8 cellular contexts compared by ENCODE assay signal in genomic region chr22:50305658-50306566, GRCh38. TPM values are rescaled to one million over a fixed set of nuclear protein-coding genes. Genes with fewer than 3 reads are reported as not detected.
A peak's percentile ranks its signal among the peaks of the same experiment; 100 is the strongest.
DNase-seq lines count a peak whose midpoint lies in the region; ATAC-seq, FAIRE-seq and TF ChIP-seq lines count a peak whose summit lies in the region.

No MANE protein-coding gene starts in this region.

- H3K27ac Mint-ChIP-seq in activated CD8-positive, alpha-beta memory T cell treated with anti-CD3 and anti-CD28 coated beads, Interleukin-2, amount 10 ng/mL, durations not matched to agents 7 days and 5 days = no peak overlapping the region

- no peak for ATAC-seq in activated CD8-positive, alpha-beta memory T cell treated with anti-CD3 and anti-CD28 coated beads, Interleukin-2, amount 10 ng/mL, durations not matched to agents 7 days and 5 days
- no peak for ATAC-seq in GM19455 (IDR thresholded peaks at IDR 0.05; ENCODE audit: unreplicated experiment)

- peaks cover 16% of the 10 kb centered on the region for H3K4me1 Mint-ChIP-seq in activated CD8-positive, alpha-beta memory T cell treated with anti-CD3 and anti-CD28 coated beads, Interleukin-2, amount 10 ng/mL, durations not matched to agents 7 days and 5 days

- peaks cover 6% of the 10 kb centered on the region for H3K27me3 Mint-ChIP-seq in activated CD8-positive, alpha-beta memory T cell treated with anti-CD3 and anti-CD28 coated beads, Interleukin-2, amount 10 ng/mL, durations not matched to agents 7 days and 5 days

- peak overlapping the region; percentile 64 for H3K4me3 Mint-ChIP-seq in activated CD8-positive, alpha-beta memory T cell treated with anti-CD3 and anti-CD28 coated beads, Interleukin-2, amount 10 ng/mL, durations not matched to agents 7 days and 5 days

- intact Hi-C loops in endothelial cell of umbilical vein (cut with micrococcal nuclease) = loop anchor here (1.0 to 5.0 kb wide), 3 partner anchors 13 to 36 kb away; partner anchors contain the start of genes MAPK11 and PPP6R2

- H3K9me3 ChIP-seq in SU-DHL-6 (ENCODE audit: insufficient read depth, low read length) = no peaks in the 10 kb centered on the region
- no peaks in the 10 kb centered on the region for H3K9me3 ChIP-seq in endothelial cell of umbilical vein (replicated peaks; ENCODE audit: control insufficient read depth, insufficient read depth, low read length)
- no peaks in the 10 kb centered on the region for H3K9me3 ChIP-seq in mesodermal cell (ENCODE audit: control insufficient read depth, low read length)
- H3K9me3 ChIP-seq in tibial nerve = no peaks in the 10 kb centered on the region

- WGBS in mesodermal cell (ENCODE audit: insufficient coverage in 2 of 2), 2 experiments = 28 to 35% methylated on average over 17 to 20 of the region's 26 CpGs
- 0 to 5% methylated on average over 18 to 24 of the region's 26 CpGs for WGBS in tibial nerve, 2 donors

- TF ChIP-seq EP300 in tibial nerve (IDR thresholded peaks at IDR 0.05) = peak in 1 of 2 donors; percentile 55

- H3K4me1 ChIP-seq in endothelial cell of umbilical vein (ENCODE audit: control insufficient read depth, extremely low read depth, insufficient read depth, low read length) (peaks cover 27% of the 10 kb centered on the region), mesodermal cell (ENCODE audit: control insufficient read depth, insufficient read depth, low read length, poor library complexity, severe bottlenecking) (peaks cover 48% of the 10 kb centered on the region), tibial nerve (peaks cover 8 to 78% (median 71%) of the 10 kb centered on the region in 4 donors)

- TF ChIP-seq CTCF in SU-DHL-6 (IDR thresholded peaks at IDR 0.05; ENCODE audit: insufficient read depth, low read length, poor library complexity, severe bottlenecking) = no peak
- TF ChIP-seq CTCF in endothelial cell of umbilical vein (IDR thresholded peaks at IDR 0.05; ENCODE audit: extremely low read depth in 1 of 2, insufficient read depth in 1 of 2, low read depth in 1 of 2, low read length in 2 of 2) = no peak
- no peak for TF ChIP-seq CTCF in tibial nerve (IDR thresholded peaks at IDR 0.05)

- H3K27me3 ChIP-seq in SU-DHL-6 (ENCODE audit: low read length) (no peaks in the 10 kb centered on the region), endothelial cell of umbilical vein (ENCODE audit: control insufficient read depth in 2 of 2, insufficient read depth in 2 of 2, low read length in 2 of 2) (no peaks in the 10 kb centered on the region), tibial nerve (no peaks in the 10 kb centered on the region)

- no peaks in the 10 kb centered on the region for H3K36me3 Mint-ChIP-seq in activated CD8-positive, alpha-beta memory T cell treated with anti-CD3 and anti-CD28 coated beads, Interleukin-2, amount 10 ng/mL, durations not matched to agents 7 days and 5 days

- H2AFZ ChIP-seq in SU-DHL-6 (ENCODE audit: low read depth, low read length, severe bottlenecking) = no peak overlapping the region
- no peak overlapping the region for H2AFZ ChIP-seq in endothelial cell of umbilical vein (ENCODE audit: low read depth, low read length)

- peak overlapping the region; percentile 65 for H3K9ac ChIP-seq in SU-DHL-6 (ENCODE audit: low read length)
- H3K9ac ChIP-seq in endothelial cell of umbilical vein (replicated peaks; ENCODE audit: extremely low read depth, insufficient read depth, low read length) = peak overlapping the region; percentile 82

- DNase-seq in activated CD8-positive, alpha-beta memory T cell treated with anti-CD3 and anti-CD28 coated beads, Interleukin-2, amount 10 ng/mL, durations not matched to agents 7 days and 5 days = no peak
- DNase-seq in activated CD8-positive, alpha-beta memory T cell treated with anti-CD3 and anti-CD28 coated beads for 24 hours = no peak
- peak; percentile 93 for DNase-seq in M059J (ENCODE audit: low read depth)
- DNase-seq in endothelial cell of umbilical vein (ENCODE audit: low read depth, low spot score) = peak; percentile 83
- peak; percentile 53 to 59 for DNase-seq in tibial nerve (ENCODE audit: low spot score in 2 of 2)

- H3K9me1 ChIP-seq in endothelial cell of umbilical vein (replicated peaks; ENCODE audit: control insufficient read depth, extremely low read depth, insufficient read depth, low read length) = no peaks in the 10 kb centered on the region

- H3K4me3 ChIP-seq in SU-DHL-6 (ENCODE audit: insufficient read depth, low read length, poor library complexity, severe bottlenecking) (peak overlapping the region; percentile 54), endothelial cell of umbilical vein (replicated peaks in 1 of 3; ENCODE audit: insufficient read depth in 1 of 3, low read depth in 1 of 3, low read length in 3 of 3) (peak overlapping the region; percentile 50 to 95 (median 72)), mesodermal cell (ENCODE audit: extremely low read depth, insufficient read depth, low read length, poor library complexity, severe bottlenecking) (peak overlapping the region; percentile 79), tibial nerve (peak overlapping the region; percentile 62 to 95 (median 82))

- peaks cover 46% of the 10 kb centered on the region for H3F3A ChIP-seq in SU-DHL-6 (ENCODE audit: insufficient read depth)

- CTCF ChIA-PET in activated CD8-positive, alpha-beta memory T cell treated with anti-CD3 and anti-CD28 coated beads, Interleukin-2, amount 10 ng/mL, durations not matched to agents 7 days and 5 days (lab: Charles Lee) = interaction anchor here (0.6 to 1.6 kb wide), 9 partner anchors 12 to 75 kb away, joined by 3 to 6 read pairs (median 4); no protein-coding TSS in a partner anchor
- CTCF ChIA-PET in endothelial cell of umbilical vein (lab: Charles Lee) = interaction anchor here (0.9 to 3.6 kb wide), 5 partner anchors 12 to 36 kb away, joined by 4 to 26 read pairs (median 14); no protein-coding TSS in a partner anchor

- H3K36me3 ChIP-seq in SU-DHL-6 (ENCODE audit: low read length) (no peaks in the 10 kb centered on the region), endothelial cell of umbilical vein (ENCODE audit: control insufficient read depth in 2 of 2, extremely low read depth in 1 of 2, insufficient read depth in 2 of 2, low read length in 2 of 2) (peaks cover 0 to 6% of the 10 kb centered on the region in 2 experiments), mesodermal cell (ENCODE audit: control insufficient read depth, insufficient read depth, low read length) (peaks cover 30% of the 10 kb centered on the region), tibial nerve (peaks cover 0 to under 1% (median 0%) of the 10 kb centered on the region in 3 donors)

- H3K9me3 Mint-ChIP-seq in activated CD8-positive, alpha-beta memory T cell treated with anti-CD3 and anti-CD28 coated beads, Interleukin-2, amount 10 ng/mL, durations not matched to agents 7 days and 5 days (ENCODE audit: low read depth) = no peaks in the 10 kb centered on the region

- no peaks in the 10 kb centered on the region for H3K79me2 ChIP-seq in SU-DHL-6 (ENCODE audit: insufficient read depth, low read length)
- H3K79me2 ChIP-seq in endothelial cell of umbilical vein (ENCODE audit: control insufficient read depth, insufficient read depth, low read length) = peaks cover 57% of the 10 kb centered on the region

- dilution Hi-C loops in endothelial cell of umbilical vein (cut with MboI; ENCODE audit: extremely low pct_ligation_motif_present, low sequenced_read_pairs) = no loop called here

- no peaks in the 10 kb centered on the region for H3K9me2 ChIP-seq in SU-DHL-6 (replicated peaks; ENCODE audit: insufficient read depth, low read length)

- TF ChIP-seq POLR2A in endothelial cell of umbilical vein (IDR thresholded peaks at IDR 0.05; ENCODE audit: low read depth, low read length) = peak; percentile 53
- TF ChIP-seq POLR2A in tibial nerve (IDR thresholded peaks at IDR 0.05) = peak in 1 of 2 donors; percentile 21

- BruUV-seq in endothelial cell of umbilical vein (replicated peaks; lab: Mats Ljungman, UMichigan) = TSS peak; percentile 90

- H3K27ac ChIP-seq in SU-DHL-6 (ENCODE audit: low read depth, low read length) (peak overlapping the region; percentile 97), endothelial cell of umbilical vein (ENCODE audit: insufficient read depth, low read depth, low read length) (peak overlapping the region; percentile 79), mesodermal cell (ENCODE audit: low read depth, low read length, severe bottlenecking) (peak overlapping the region; percentile 32), tibial nerve (peak overlapping the region; percentile 86 to 97 (median 89))

- peak; percentile 95 for FAIRE-seq in endothelial cell of umbilical vein (lab: Jason Lieb, UNC)

- no peaks in the 10 kb centered on the region for H4K20me1 ChIP-seq in SU-DHL-6 (ENCODE audit: low read depth, low read length)
- H4K20me1 ChIP-seq in endothelial cell of umbilical vein (replicated peaks; ENCODE audit: control insufficient read depth, extremely low read depth, insufficient read depth, low read length) = no peaks in the 10 kb centered on the region

- POLR2A ChIA-PET in endothelial cell of umbilical vein (lab: Charles Lee) = interaction anchor here (1.1 to 1.9 kb wide), 2 partner anchors 10 to 12 kb away, joined by 8 to 9 read pairs; no protein-coding TSS in a partner anchor

- H3K4me2 ChIP-seq in SU-DHL-6 (ENCODE audit: low read depth, low read length, poor library complexity, severe bottlenecking) (peak overlapping the region; percentile 74), endothelial cell of umbilical vein (ENCODE audit: insufficient read depth, low read length) (peak overlapping the region; percentile 76)

RNA-seq across cellular contexts. Expression of gene PLXNB2, which starts 1.5 kb away (rescaled TPM):
- 10 to 100 TPM; 23.4 to 26.6 TPM for total RNA-seq in activated CD8-positive, alpha-beta memory T cell treated with anti-CD3 and anti-CD28 coated beads, Interleukin-2, amount 10 ng/mL, durations not matched to agents 7 days and 5 days
- total RNA-seq in M059J (2014; rRNA removed; shearing (Covaris generic)) = 44.4 and 59.5 TPM in 2 replicates
- total RNA-seq in endothelial cell of umbilical vein (134 and 139 TPM in 2 replicates), tibial nerve (100 to 1,000 TPM; 135 to 193 (median 165) TPM)
- polyA plus RNA-seq in endothelial cell of umbilical vein = 82.3 and 113 TPM in 2 replicates
- polyA plus RNA-seq in endothelial cell of umbilical vein (2011; cell fraction: cytosol; rRNA removed) = 57.8 and 72.6 TPM in 2 replicates
- polyA plus RNA-seq in endothelial cell of umbilical vein (2011; cell fraction: nucleus; rRNA removed) = 283 and 338 TPM in 2 replicates
- polyA plus RNA-seq in endothelial cell of umbilical vein (2012) = 73.1 and 80.0 TPM in 2 replicates
- 117 TPM in 2 replicates for polyA minus RNA-seq in endothelial cell of umbilical vein
- polyA minus RNA-seq in endothelial cell of umbilical vein (2011; cell fraction: cytosol; rRNA and poly(A)+ RNA removed) = 56.3 TPM
- 65.3 and 136 TPM in 2 replicates for polyA minus RNA-seq in endothelial cell of umbilical vein (2011; cell fraction: nucleus; rRNA and poly(A)+ RNA removed)
- 108 TPM for polyA plus RNA-seq in mesodermal cell (2013, experiment 1 of 2)
- 92.5 TPM for polyA plus RNA-seq in mesodermal cell (2013, experiment 2 of 2)

RNA-seq across cellular contexts. Expression of gene DENND6B, which starts 20.9 kb away (rescaled TPM):
- 1 to 10 TPM; 5.7 to 8.8 TPM for total RNA-seq in activated CD8-positive, alpha-beta memory T cell treated with anti-CD3 and anti-CD28 coated beads, Interleukin-2, amount 10 ng/mL, durations not matched to agents 7 days and 5 days
- total RNA-seq in M059J (2014; rRNA removed; shearing (Covaris generic)) = 0.20 and 0.71 TPM in 2 replicates
- total RNA-seq in endothelial cell of umbilical vein (2.9 and 5.9 TPM in 2 replicates), tibial nerve (10 to 100 TPM in 3 of 4 donors, 1 to 10 TPM in 1; 8.6 to 13.1 (median 11.7) TPM)
- 4.1 and 6.5 TPM in 2 replicates for polyA plus RNA-seq in endothelial cell of umbilical vein
- polyA plus RNA-seq in endothelial cell of umbilical vein (2011; cell fraction: cytosol; rRNA removed) = 1.4 and 2.5 TPM in 2 replicates
- polyA plus RNA-seq in endothelial cell of umbilical vein (2011; cell fraction: nucleus; rRNA removed) = 12.9 and 20.9 TPM in 2 replicates
- polyA plus RNA-seq in endothelial cell of umbilical vein (2012) = 1.6 and 2.6 TPM in 2 replicates
- 1.7 and 2.1 TPM in 2 replicates for polyA minus RNA-seq in endothelial cell of umbilical vein
- 0.51 TPM for polyA minus RNA-seq in endothelial cell of umbilical vein (2011; cell fraction: cytosol; rRNA and poly(A)+ RNA removed)
- 1.4 and 3.3 TPM in 2 replicates for polyA minus RNA-seq in endothelial cell of umbilical vein (2011; cell fraction: nucleus; rRNA and poly(A)+ RNA removed)
- 5.2 TPM for polyA plus RNA-seq in mesodermal cell (2013, experiment 1 of 2)
- 3.4 TPM for polyA plus RNA-seq in mesodermal cell (2013, experiment 2 of 2)

RNA-seq across cellular contexts. Expression of gene MAPK11, which starts 35.7 kb away (rescaled TPM):
- total RNA-seq in activated CD8-positive, alpha-beta memory T cell treated with anti-CD3 and anti-CD28 coated beads, Interleukin-2, amount 10 ng/mL, durations not matched to agents 7 days and 5 days = 10 to 100 TPM; 16.5 to 18.5 TPM
- 1.7 and 1.9 TPM in 2 replicates for total RNA-seq in M059J (2014; rRNA removed; shearing (Covaris generic))
- 26.3 and 29.4 TPM in 2 replicates for total RNA-seq in endothelial cell of umbilical vein
- polyA plus RNA-seq in endothelial cell of umbilical vein = 22.8 and 30.2 TPM in 2 replicates
- 13.7 and 19.8 TPM in 2 replicates for polyA plus RNA-seq in endothelial cell of umbilical vein (2011; cell fraction: cytosol; rRNA removed)
- 47.9 and 63.7 TPM in 2 replicates for polyA plus RNA-seq in endothelial cell of umbilical vein (2011; cell fraction: nucleus; rRNA removed)
- 19.7 and 28.3 TPM in 2 replicates for polyA plus RNA-seq in endothelial cell of umbilical vein (2012)
- 17.9 and 22.1 TPM in 2 replicates for polyA minus RNA-seq in endothelial cell of umbilical vein
- polyA minus RNA-seq in endothelial cell of umbilical vein (2011; cell fraction: cytosol; rRNA and poly(A)+ RNA removed) = 0.51 TPM
- 11.3 and 17.4 TPM in 2 replicates for polyA minus RNA-seq in endothelial cell of umbilical vein (2011; cell fraction: nucleus; rRNA and poly(A)+ RNA removed)
- polyA plus RNA-seq in mesodermal cell (2013, experiment 1 of 2) = 13.3 TPM
- 7.2 TPM for polyA plus RNA-seq in mesodermal cell (2013, experiment 2 of 2)
- 10 to 100 TPM in 3 of 4 donors, 1 to 10 TPM in 1; 8.7 to 33.3 (median 19.6) TPM for total RNA-seq in tibial nerve

RNA-seq across cellular contexts. Expression of gene PPP6R2, which starts 37.2 kb away (rescaled TPM):
- total RNA-seq in activated CD8-positive, alpha-beta memory T cell treated with anti-CD3 and anti-CD28 coated beads, Interleukin-2, amount 10 ng/mL, durations not matched to agents 7 days and 5 days = 10 to 100 TPM; 78.7 to 98.0 TPM
- total RNA-seq in M059J (2014; rRNA removed; shearing (Covaris generic)) = 18.9 and 31.4 TPM in 2 replicates
- total RNA-seq in endothelial cell of umbilical vein (46.4 and 54.6 TPM in 2 replicates), tibial nerve (100 to 1,000 TPM in 1 of 4 donors, 10 to 100 TPM in 3; 55.9 to 112 (median 76.7) TPM)
- 38.6 and 41.2 TPM in 2 replicates for polyA plus RNA-seq in endothelial cell of umbilical vein
- 29.4 and 36.5 TPM in 2 replicates for polyA plus RNA-seq in endothelial cell of umbilical vein (2011; cell fraction: cytosol; rRNA removed)
- polyA plus RNA-seq in endothelial cell of umbilical vein (2011; cell fraction: nucleus; rRNA removed) = 135 and 137 TPM in 2 replicates
- polyA plus RNA-seq in endothelial cell of umbilical vein (2012) = 27.9 and 28.3 TPM in 2 replicates
- 45.8 and 51.7 TPM in 2 replicates for polyA minus RNA-seq in endothelial cell of umbilical vein
- polyA minus RNA-seq in endothelial cell of umbilical vein (2011; cell fraction: cytosol; rRNA and poly(A)+ RNA removed) = 10.1 TPM
- 34.2 and 57.9 TPM in 2 replicates for polyA minus RNA-seq in endothelial cell of umbilical vein (2011; cell fraction: nucleus; rRNA and poly(A)+ RNA removed)
- 37.9 TPM for polyA plus RNA-seq in mesodermal cell (2013, experiment 1 of 2)
- 29.3 TPM for polyA plus RNA-seq in mesodermal cell (2013, experiment 2 of 2)

RNA-seq across cellular contexts. Expression of gene MAPK12, which starts 44.4 kb away (rescaled TPM):
- total RNA-seq in activated CD8-positive, alpha-beta memory T cell treated with anti-CD3 and anti-CD28 coated beads, Interleukin-2, amount 10 ng/mL, durations not matched to agents 7 days and 5 days = 10 to 100 TPM; 13.9 to 15.8 TPM
- 10.1 and 16.9 TPM in 2 replicates for total RNA-seq in M059J (2014; rRNA removed; shearing (Covaris generic))
- total RNA-seq in endothelial cell of umbilical vein = 67.9 and 72.3 TPM in 2 replicates
- 86.8 and 90.2 TPM in 2 replicates for polyA plus RNA-seq in endothelial cell of umbilical vein
- 50.3 and 67.5 TPM in 2 replicates for polyA plus RNA-seq in endothelial cell of umbilical vein (2011; cell fraction: cytosol; rRNA removed)
- polyA plus RNA-seq in endothelial cell of umbilical vein (2011; cell fraction: nucleus; rRNA removed) = 241 and 284 TPM in 2 replicates
- 46.0 and 62.2 TPM in 2 replicates for polyA plus RNA-seq in endothelial cell of umbilical vein (2012)
- polyA minus RNA-seq in endothelial cell of umbilical vein = 51.9 and 76.1 TPM in 2 replicates
- 9.8 TPM for polyA minus RNA-seq in endothelial cell of umbilical vein (2011; cell fraction: cytosol; rRNA and poly(A)+ RNA removed)
- 48.7 and 88.7 TPM in 2 replicates for polyA minus RNA-seq in endothelial cell of umbilical vein (2011; cell fraction: nucleus; rRNA and poly(A)+ RNA removed)
- polyA plus RNA-seq in mesodermal cell (2013, experiment 1 of 2) = 26.1 TPM
- 25.9 TPM for polyA plus RNA-seq in mesodermal cell (2013, experiment 2 of 2)
- 10 to 100 TPM; 12.3 to 32.0 (median 24.1) TPM for total RNA-seq in tibial nerve

Comparison
In these comparisons a context has a peak if more than half of its experiments do, and no peak if none do; other contexts are left out.
1. DNase-seq: peak in M059J (single experiment), endothelial cell of umbilical vein (single experiment) and tibial nerve (2 of 2); none in activated CD8-positive, alpha-beta memory T cell treated with anti-CD3 and anti-CD28 coated beads, Interleukin-2, amount 10 ng/mL, durations not matched to agents 7 days and 5 days (single experiment) and activated CD8-positive, alpha-beta memory T cell treated with anti-CD3 and anti-CD28 coated beads for 24 hours (single experiment).
2. H3K27ac ChIP-seq: peak in every context shown above with its lines; median percentile 97 in SU-DHL-6; 89 in tibial nerve; 79 in endothelial cell of umbilical vein; 32 in mesodermal cell.
3. Peak in every context shown above with its lines, with median percentiles within 50 percentile points of each other: H3K4me3 ChIP-seq.